8 cellular contexts compared by ENCODE assay signal in genomic region chr19:3499738-3500428, GRCh38. TPM values are rescaled to one million over a fixed set of nuclear protein-coding genes. Genes with fewer than 3 reads are reported as not detected.
DNase-seq lines count a peak whose midpoint lies in the region; ATAC-seq and TF ChIP-seq lines count a peak whose summit lies in the region.

No MANE protein-coding gene starts in this region.

- no peak for TF ChIP-seq CTCF in A673 (conservative IDR thresholded peaks at IDR 0.05; ENCODE audit: low read depth, low read length)
- no peak for TF ChIP-seq CTCF in HCT116 (IDR thresholded peaks at IDR 0.05 in 2 of 3, conservative IDR thresholded peaks at IDR 0.05 in 1 of 3; ENCODE audit: borderline replicate concordance in 1 of 3, insufficient read depth in 1 of 3, low read depth in 2 of 3, low read length in 2 of 3)
- no peak for TF ChIP-seq CTCF in ascending aorta (IDR thresholded peaks at IDR 0.05)
- TF ChIP-seq CTCF in left lung (IDR thresholded peaks at IDR 0.05) = no peak
- TF ChIP-seq CTCF in upper lobe of left lung (IDR thresholded peaks at IDR 0.05) = no peak

- H3K4me2 ChIP-seq in HCT116 (ENCODE audit: low read length) = peak overlapping the region; percentile 80

- ATAC-seq in HCT116 = peak; percentile 49
- ATAC-seq in left lung = peak; percentile 7
- ATAC-seq in upper lobe of left lung (ENCODE audit: low FRiP score in 2 of 2) = no peak
- no peak for ATAC-seq in HG02970 (IDR thresholded peaks at IDR 0.05; ENCODE audit: low FRiP score, unreplicated experiment)

- intact Hi-C loops in A673 (cut with micrococcal nuclease; ENCODE audit: unreplicated experiment) = no loop called here
- intact Hi-C loops in HCT116 (cut with micrococcal nuclease) = no loop called here
- intact Hi-C loops in ascending aorta (cut with DNase I) = loop anchor here (10.0 kb wide), 1 partner anchor 745 kb away; the partner anchor contains the start of gene YJU2
- intact Hi-C loops in left lung (cut with DNase I) = no loop called here

- H3K79me2 ChIP-seq in HCT116 (ENCODE audit: insufficient read depth, low read length) = peaks cover 38% of the 10 kb centered on the region

- peak overlapping the region; percentile 86 for H3K9ac ChIP-seq in HCT116 (ENCODE audit: low read length)

- no peak overlapping the region for H2AFZ ChIP-seq in HCT116 (ENCODE audit: low read depth, low read length, poor library complexity, severe bottlenecking)

- no peaks in the 10 kb centered on the region for H3K9me2 ChIP-seq in HCT116 (ENCODE audit: insufficient read depth)

- H3K36me3 ChIP-seq in A673 (ENCODE audit: insufficient read depth, low read length, poor library complexity, severe bottlenecking) = peaks cover 18% of the 10 kb centered on the region
- peaks cover 2 to 14% of the 10 kb centered on the region in 2 experiments; a peak in 2 of 4 replicates for H3K36me3 ChIP-seq in HCT116 (ENCODE audit: control insufficient read depth in 1 of 2, insufficient read depth in 2 of 2, low read length in 2 of 2)
- H3K36me3 ChIP-seq in ascending aorta = peaks cover 14 to 19% of the 10 kb centered on the region in 2 donors
- H3K36me3 ChIP-seq in left lung = peaks cover 0 to 19% of the 10 kb centered on the region in 2 donors
- peaks cover 4 to 19% (median 15%) of the 10 kb centered on the region in 4 donors for H3K36me3 ChIP-seq in upper lobe of left lung

- H3K9me3 ChIP-seq in A673 (ENCODE audit: low read depth, low read length, poor library complexity, severe bottlenecking) = no peaks in the 10 kb centered on the region
- no peaks in the 10 kb centered on the region for H3K9me3 ChIP-seq in HCT116 (ENCODE audit: control insufficient read depth in 1 of 2, insufficient read depth in 1 of 2, low read depth in 1 of 2, low read length in 2 of 2)
- H3K9me3 ChIP-seq in ascending aorta = no peaks in the 10 kb centered on the region
- H3K9me3 ChIP-seq in left lung = no peaks in the 10 kb centered on the region
- no peaks in the 10 kb centered on the region for H3K9me3 ChIP-seq in upper lobe of left lung

- TF ChIP-seq POLR2A in HCT116 (IDR thresholded peaks at IDR 0.05; ENCODE audit: borderline replicate concordance, extremely low read depth, insufficient read depth, insufficient read length) = no peak
- no peak for TF ChIP-seq POLR2A in upper lobe of left lung (IDR thresholded peaks at IDR 0.05)

- TF ChIP-seq RAD21 in HCT116 (IDR thresholded peaks at IDR 0.05; ENCODE audit: low read depth) = no peak

- peaks cover 3% of the 10 kb centered on the region for H3K4me1 ChIP-seq in A673 (ENCODE audit: insufficient read depth, low read length, poor library complexity, severe bottlenecking)
- peaks cover 15 to 20% of the 10 kb centered on the region in 2 experiments; a peak in 3 of 4 replicates for H3K4me1 ChIP-seq in HCT116 (ENCODE audit: control insufficient read depth in 1 of 2, insufficient read depth in 2 of 2, low read length in 2 of 2)
- H3K4me1 ChIP-seq in ascending aorta = peaks cover 0 to 13% of the 10 kb centered on the region in 2 donors
- H3K4me1 ChIP-seq in left lung = peaks cover 7 to 20% of the 10 kb centered on the region in 2 donors
- peaks cover 8 to 26% (median 13%) of the 10 kb centered on the region in 4 donors for H3K4me1 ChIP-seq in upper lobe of left lung

- H3K27ac ChIP-seq in A673 (ENCODE audit: low read depth, low read length, poor library complexity, severe bottlenecking) = peak overlapping the region; percentile 100
- peak overlapping the region; percentile 78 for H3K27ac ChIP-seq in HCT116 (ENCODE audit: low read depth, low read length)
- peak overlapping the region; percentile 90 to 91 for H3K27ac ChIP-seq in ascending aorta
- H3K27ac ChIP-seq in left lung = peak overlapping the region; percentile 84 to 96
- peak overlapping the region; percentile 88 to 95 (median 92) for H3K27ac ChIP-seq in upper lobe of left lung

- CTCF ChIA-PET in A673 (lab: Charles Lee) = interaction anchor here (0.6 to 1.1 kb wide), 2 partner anchors 15 to 451 kb away, joined by 11 read pairs; no protein-coding TSS in a partner anchor
- CTCF ChIA-PET in HCT116 (lab: Charles Lee) = interaction anchor here (2.3 kb wide), 1 partner anchor 15 kb away, joined by 17 read pairs; no protein-coding TSS in a partner anchor

- H4K20me1 ChIP-seq in HCT116 (ENCODE audit: insufficient read depth) = no peaks in the 10 kb centered on the region

- 21 to 23% methylated on average over 16 to 18 of the region's 18 CpGs for whole genome bisulfite sequencing in upper lobe of left lung, 2 donors

- no TSS peak for BruUV-seq in A673 (replicated peaks; lab: Mats Ljungman, UMichigan)
- TSS peak; percentile 71 for BruUV-seq in HCT116 (replicated peaks; lab: Mats Ljungman, UMichigan)

- RAD21 ChIA-PET in HCT116 (lab: Charles Lee; ENCODE audit: low non-redundant PET in 1 of 2, low total read pairs in 2 of 2, uncharacterized antibody in 2 of 2, unreplicated experiment in 2 of 2) = interaction anchor here in 1 of 2 experiments (0.6 kb wide), 1 partner anchor 65 kb away, joined by 3 read pairs; no protein-coding TSS in a partner anchor

- TF ChIP-seq EP300 in upper lobe of left lung (IDR thresholded peaks at IDR 0.05) = no peak

- POLR2A ChIA-PET in A673 (lab: Charles Lee; ENCODE audit: low non-redundant PET) = interaction anchor here (0.6 kb wide), 1 partner anchor 488 kb away, joined by 37 read pairs; no protein-coding TSS in a partner anchor
- POLR2A ChIA-PET in HCT116 (lab: Charles Lee) = interaction anchor here (1.0 to 1.3 kb wide), 2 partner anchors 74 to 224 kb away, joined by 3 to 5 read pairs; no protein-coding TSS in a partner anchor

- DNase-seq in A673 (ENCODE audit: low spot score) (no peak), HCT116 (ENCODE audit: low read depth, low spot score) (no peak), ascending aorta (ENCODE audit: low spot score in 2 of 2) (no peak), left lung (peak in 1 of 2 donors; percentile 51), upper lobe of left lung (no peak), GF-D8 (lab: John Stamatoyannopoulos, UW) (no peak), NCI-H345 treated with DMSO at 0.1 percent for 48 hours (lab: John Stamatoyannopoulos, UW; ENCODE audit: unreplicated experiment) (no peak)

- H3K4me3 ChIP-seq in A673 (ENCODE audit: low read depth, low read length, poor library complexity, severe bottlenecking) (peak overlapping the region; percentile 81), HCT116 (replicated peaks in 1 of 2; ENCODE audit: low read depth in 1 of 2, low read length in 2 of 2) (peak overlapping the region; percentile 81 to 98), ascending aorta (peak overlapping the region; percentile 69 to 90), left lung (peak overlapping the region; percentile 78 to 79), upper lobe of left lung (peak overlapping the region; percentile 81 to 98 (median 92))

- H3K27me3 ChIP-seq in A673 (replicated peaks; ENCODE audit: insufficient read depth, low read depth, low read length, poor library complexity) = no peaks in the 10 kb centered on the region
- H3K27me3 ChIP-seq in HCT116 (ENCODE audit: insufficient read depth, low read length) = no peaks in the 10 kb centered on the region
- no peaks in the 10 kb centered on the region for H3K27me3 ChIP-seq in ascending aorta
- no peaks in the 10 kb centered on the region for H3K27me3 ChIP-seq in left lung
- H3K27me3 ChIP-seq in upper lobe of left lung = no peaks in the 10 kb centered on the region

TF ChIP-seq in HCT116, 20 proteins besides CTCF, POLR2A, EP300 and RAD21:
- TF ChIP-seq ZFX (IDR thresholded peaks at IDR 0.05) (0 out of 2 replicates have a peak, but pooled peaks have one; percentile 34), SIN3A (IDR thresholded peaks at IDR 0.05; ENCODE audit: low read depth) (no peak)

RNA-seq across cellular contexts. Expression of gene DOHH, which starts 0.6 kb away (rescaled TPM):
- total RNA-seq in A673 (2021) (19.0 and 22.3 TPM in 2 replicates), HCT116 (2021; ENCODE audit: unreplicated experiment) (20.9 TPM), ascending aorta (40.9 TPM), left lung (10 to 100 TPM; 11.8 to 14.1 TPM), upper lobe of left lung (10 to 100 TPM; 13.3 to 26.8 (median 17.3) TPM)
- 15.9 and 20.8 TPM in 2 replicates for polyA plus RNA-seq in HCT116 (2012)

RNA-seq across cellular contexts. Expression of gene FZR1, which starts 6.2 kb away (rescaled TPM):
- total RNA-seq in A673 (2021) (87.4 and 87.5 TPM in 2 replicates), HCT116 (2021; ENCODE audit: unreplicated experiment) (60.3 TPM), ascending aorta (56.8 TPM), left lung (10 to 100 TPM; 33.4 to 39.5 TPM), upper lobe of left lung (100 to 1,000 TPM in 1 of 6 donors, 10 to 100 TPM in 5; 19.9 to 110 (median 37.5) TPM)
- polyA plus RNA-seq in HCT116 (2012) = 64.5 and 76.2 TPM in 2 replicates

RNA-seq across cellular contexts. Expression of gene SMIM44, which starts 16.6 kb away (rescaled TPM):
- not detected in 2 replicates for total RNA-seq in A673 (2021)
- not detected for total RNA-seq in HCT116 (2021; ENCODE audit: unreplicated experiment)
- not detected in 2 replicates for polyA plus RNA-seq in HCT116 (2012)
- not detected for total RNA-seq in ascending aorta
- total RNA-seq in left lung = not detected
- not detected for total RNA-seq in upper lobe of left lung

RNA-seq across cellular contexts. Expression of gene SMIM24, which starts 19.6 kb away (rescaled TPM):
- not detected in 2 replicates for total RNA-seq in A673 (2021)
- total RNA-seq in HCT116 (2021; ENCODE audit: unreplicated experiment) = not detected
- 0.10 and 0.12 TPM in 2 replicates for polyA plus RNA-seq in HCT116 (2012)
- total RNA-seq in ascending aorta = not detected
- total RNA-seq in left lung = not detected
- 1 to 10 TPM in 1 of 6 donors, not detected in 5; 1.7 TPM for total RNA-seq in upper lobe of left lung

RNA-seq across cellular contexts. Expression of gene TEKTIP1, which starts 39.1 kb away (rescaled TPM):
- 4.2 and 7.7 TPM in 2 replicates for total RNA-seq in A673 (2021)
- total RNA-seq in HCT116 (2021; ENCODE audit: unreplicated experiment) = 1.2 TPM
- 1.1 and 1.9 TPM in 2 replicates for polyA plus RNA-seq in HCT116 (2012)
- not detected for total RNA-seq in ascending aorta
- 1 to 10 TPM; 2.8 to 3.2 TPM for total RNA-seq in left lung
- 1 to 10 TPM in 3 of 6 donors, not detected in 3; 1.6 to 7.3 (median 6.2) TPM for total RNA-seq in upper lobe of left lung

Comparison
In these comparisons a context has a peak if more than half of its experiments do, and no peak if none do; other contexts are left out.
1. ATAC-seq: peak in HCT116 (single experiment) and left lung (single experiment); none in upper lobe of left lung (0 of 2) and HG02970 (single experiment).
2. Peak in every context shown above with its lines, with median percentiles within 50 percentile points of each other: H3K27ac ChIP-seq and H3K4me3 ChIP-seq.